Comparison of ENCODE assay signal across 1 cellular context in the genomic region with DNA sequence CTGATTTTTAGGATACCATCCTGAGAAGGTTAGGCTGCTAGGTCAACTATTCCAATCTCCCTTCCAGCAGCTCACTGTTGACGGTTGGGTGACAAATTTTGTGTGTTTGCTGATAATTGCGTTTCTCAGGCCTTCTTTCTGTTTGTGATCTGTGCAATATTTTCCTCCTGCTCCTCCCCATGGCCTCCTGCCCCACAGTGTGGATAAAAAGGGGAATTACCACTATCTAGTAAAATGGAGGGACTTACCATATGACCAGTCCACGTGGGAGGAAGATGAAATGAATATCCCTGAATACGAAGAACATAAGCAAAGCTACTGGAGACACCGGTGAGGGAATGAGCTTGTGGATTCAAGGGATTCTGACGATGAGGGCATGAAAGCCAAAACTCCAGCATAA.
TF ChIP-seq lines count a peak whose summit lies in the region.

No MANE protein-coding gene starts in this region.

TF ChIP-seq in endothelial cell of umbilical vein, 7 proteins besides CTCF, POLR2A, EP300 and RAD21 (continued from another document):
- TF ChIP-seq JUN (IDR thresholded peaks at IDR 0.05; ENCODE audit: borderline replicate concordance, insufficient read depth, insufficient read length, low read depth) = no peak
